20 cellular contexts compared by ENCODE assay signal in genomic region chr19:55426042-55426441, GRCh38. TPM values are rescaled to one million over a fixed set of nuclear protein-coding genes. Genes with fewer than 3 reads are reported as not detected.
"Had no signal": no experiment of that assay in that cellular context is flagged by ENCODE, and none has a peak within 500 bp of the region (broad histone marks: within the 10 kb centered on the region; RNA-seq: fewer than 3 reads in every experiment).

No MANE protein-coding gene starts in this region.

- DNase-seq: activated CD4-positive, alpha-beta T cell treated with anti-CD3 and anti-CD28 coated beads, Interleukin-2, amount 10 ng/mL, durations not matched to agents 7 days and 5 days; activated CD8-positive, alpha-beta T cell treated with anti-CD3 and anti-CD28 coated beads, Interleukin-2, amount 10 ng/mL, durations not matched to agents 7 days and 5 days; activated naive CD4-positive, alpha-beta T cell treated with Interleukin-2 at 50 U/mL for 16 hours; activated naive CD8-positive, alpha-beta T cell treated with anti-CD3 and anti-CD28 coated beads, Interleukin-2, amount 10 ng/mL, durations not matched to agents 7 days and 5 days; activated T-cell treated with anti-CD3 and anti-CD28 coated beads, Interleukin-2, amount 50 U/mL, for 24 hours; aorta; brain microvascular endothelial cell; cortex of kidney; effector CD4-positive, alpha-beta T cell; lower lobe of right lung; stimulated activated CD4-positive, alpha-beta T cell treated with anti-CD3 and anti-CD28 coated beads, Interleukin-2, amount 100 ng/mL, for 24 hours; stimulated activated naive CD8-positive, alpha-beta T cell treated with anti-CD3 and anti-CD28 coated beads, Interleukin-15, Interleukin-2, amounts not matched to agents 100 U/mL and 50 U/mL, for 24 hours; upper lobe of left lung had no signal

- H3K27me3 ChIP-seq: brain microvascular endothelial cell had no signal

- ATAC-seq: activated CD8-positive, alpha-beta T cell treated with anti-CD3 and anti-CD28 coated beads, Interleukin-2, amount 10 ng/mL, durations not matched to agents 7 days and 5 days; esophagus mucosa; lower lobe of right lung; stimulated activated naive CD8-positive, alpha-beta T cell treated with anti-CD3 and anti-CD28 coated beads, Interleukin-15, Interleukin-2, amounts not matched to agents 100 U/mL and 50 U/mL, for 24 hours had no signal

- H3K4me3 ChIP-seq: lower lobe of right lung, right atrium auricular region, suprapubic skin, upper lobe of left lung had no signal

- H3K9me3 ChIP-seq: lower lobe of right lung, right atrium auricular region, suprapubic skin, upper lobe of left lung had no signal

- H3K36me3 ChIP-seq: brain microvascular endothelial cell, lower lobe of right lung, right atrium auricular region, suprapubic skin, upper lobe of left lung had no signal

- H3K4me1 ChIP-seq: lower lobe of right lung, right atrium auricular region, upper lobe of left lung had no signal

- H3K27ac ChIP-seq: brain microvascular endothelial cell, lower lobe of right lung, right atrium auricular region, suprapubic skin, upper lobe of left lung had no signal

RNA-seq across cellular contexts. Expression of gene SHISA7, which starts 17.1 kb away (rescaled TPM):
- total RNA-seq: activated CD4-positive, alpha-beta T cell treated with anti-CD3 and anti-CD28 coated beads, Interleukin-2, amount 10 ng/mL, durations not matched to agents 7 days and 5 days; activated CD8-positive, alpha-beta T cell treated with anti-CD3 and anti-CD28 coated beads, Interleukin-2, amount 10 ng/mL, durations not matched to agents 7 days and 5 days; activated naive CD8-positive, alpha-beta T cell treated with anti-CD3 and anti-CD28 coated beads, Interleukin-2, amount 10 ng/mL, durations not matched to agents 7 days and 5 days; activated T-helper 2 cell treated with anti-CD3 and anti-CD28 coated beads, Interferon-gamma antibody, Interleukin-2, Interleukin-4, amounts not matched to agents 10 μg/mL and 5 μg/mL and 100 μg/mL, durations not matched to agents 14 hours and 24 hours and 36 hours; aorta; esophagus mucosa; lower lobe of right lung; right atrium auricular region; skeletal muscle tissue; T-helper 1 cell treated with Interleukin-12 subunit alpha and Interleukin-12 subunit beta and Interleukin-4 antibody, amounts not matched to agents 30 ng/mL and 1 ng/mL, for 36 hours; upper lobe of left lung had no signal

RNA-seq across cellular contexts. Expression of gene C19orf85, which starts 38.5 kb away (rescaled TPM):
- total RNA-seq: activated CD4-positive, alpha-beta T cell treated with anti-CD3 and anti-CD28 coated beads, Interleukin-2, amount 10 ng/mL, durations not matched to agents 7 days and 5 days; activated CD8-positive, alpha-beta T cell treated with anti-CD3 and anti-CD28 coated beads, Interleukin-2, amount 10 ng/mL, durations not matched to agents 7 days and 5 days; activated naive CD8-positive, alpha-beta T cell treated with anti-CD3 and anti-CD28 coated beads, Interleukin-2, amount 10 ng/mL, durations not matched to agents 7 days and 5 days; activated T-helper 2 cell treated with anti-CD3 and anti-CD28 coated beads, Interferon-gamma antibody, Interleukin-2, Interleukin-4, amounts not matched to agents 10 μg/mL and 5 μg/mL and 100 μg/mL, durations not matched to agents 14 hours and 24 hours and 36 hours; aorta; esophagus mucosa; lower lobe of right lung; progenitor cell of endocrine pancreas; right atrium auricular region; skeletal muscle tissue; suprapubic skin; T-helper 1 cell treated with Interleukin-12 subunit alpha and Interleukin-12 subunit beta and Interleukin-4 antibody, amounts not matched to agents 30 ng/mL and 1 ng/mL, for 36 hours; upper lobe of left lung had no signal
